Comparison of ENCODE assay signal across 14 cellular contexts in genomic region chr14:65304963-65305362, GRCh38.
DNase-seq lines count a peak whose midpoint lies in the region; ATAC-seq and TF ChIP-seq lines count a peak whose summit lies in the region.
"Had no signal": no experiment of that assay in that cellular context is flagged by ENCODE, and none has a peak within 500 bp of the region (broad histone marks: within the 10 kb centered on the region; RNA-seq: fewer than 3 reads in every experiment).

No MANE protein-coding gene starts in this region.

- TF ChIP-seq POLR2A in sigmoid colon (IDR thresholded peaks at IDR 0.05), result no peak

- H3K36me3 ChIP-seq in CD8-positive, alpha-beta T cell (ENCODE audit: insufficient read depth, low read length), result no peaks in the 10 kb centered on the region
- H3K36me3 ChIP-seq in SU-DHL-6 (ENCODE audit: low read length), result no peaks in the 10 kb centered on the region
- no peaks in the 10 kb centered on the region for H3K36me3 ChIP-seq in mesenchymal stem cell (ENCODE audit: control insufficient read depth in 1 of 2, insufficient read depth in 2 of 2, low read depth in 1 of 2, low read length in 2 of 2)
- no peaks in the 10 kb centered on the region for H3K36me3 ChIP-seq in sigmoid colon

- POLR2A ChIA-PET in CD8-positive, alpha-beta T cell (lab: Charles Lee), result no interaction called here

- H3K79me1 ChIP-seq in mesenchymal stem cell (replicated peaks; ENCODE audit: low read length, poor library complexity, severe bottlenecking), result no peaks in the 10 kb centered on the region

- no peak for TF ChIP-seq CTCF in CD8-positive, alpha-beta T cell (IDR thresholded peaks at IDR 0.05)
- TF ChIP-seq CTCF in GM12865 (IDR thresholded peaks at IDR 0.05; ENCODE audit: insufficient read depth, low read depth, low read length, missing control alignments) (no peak), SU-DHL-6 (IDR thresholded peaks at IDR 0.05; ENCODE audit: insufficient read depth, low read length, poor library complexity, severe bottlenecking) (no peak), sigmoid colon (IDR thresholded peaks at IDR 0.05) (no peak)

- no peak overlapping the region for H3K27ac ChIP-seq in CD8-positive, alpha-beta T cell (ENCODE audit: low read depth, low read length)
- H3K27ac ChIP-seq in SU-DHL-6 (ENCODE audit: low read depth, low read length) (peak overlapping the region; percentile 86), mesenchymal stem cell (ENCODE audit: low read length, poor library complexity, severe bottlenecking) (no peak overlapping the region), sigmoid colon (no peak overlapping the region)

- no peak overlapping the region for H2BK5ac ChIP-seq in mesenchymal stem cell (ENCODE audit: low read depth, low read length, poor library complexity, severe bottlenecking)

- DNase-seq in CD8-positive, alpha-beta T cell, result no peak
- DNase-seq in GM12865 (ENCODE audit: low read depth) (peak; percentile 50), mesenchymal stem cell (no peak), NCI-H187 treated with DMSO at 0.1 percent for 48 hours (lab: John Stamatoyannopoulos, UW) (no peak), sigmoid colon (no peak)
- DNase-seq: aorta; cortex of kidney; left cardiac atrium; NCI-H1417 treated with DMSO at 0.1 percent for 48 hours; stimulated activated CD4-positive, alpha-beta T cell treated with anti-CD3 and anti-CD28 coated beads, Interleukin-2, amount 100 ng/mL, for 24 hours had no signal

- H3K4me3 Mint-ChIP-seq in CD8-positive, alpha-beta T cell, result no peak overlapping the region
- H3K4me3 Mint-ChIP-seq: CD14-positive monocyte had no signal

- no peaks in the 10 kb centered on the region for H3K36me3 Mint-ChIP-seq in CD8-positive, alpha-beta T cell
- H3K36me3 Mint-ChIP-seq: CD14-positive monocyte had no signal

- no peak for TF ChIP-seq EP300 in sigmoid colon (IDR thresholded peaks at IDR 0.05)

- peak overlapping the region; percentile 47 for H3K27ac Mint-ChIP-seq in CD8-positive, alpha-beta T cell

- no peaks in the 10 kb centered on the region for H3K79me2 ChIP-seq in SU-DHL-6 (ENCODE audit: insufficient read depth, low read length)

- H3K23ac ChIP-seq in mesenchymal stem cell (ENCODE audit: low read length in 2 of 2), result no peak overlapping the region

- no peaks in the 10 kb centered on the region for H4K20me1 ChIP-seq in SU-DHL-6 (ENCODE audit: low read depth, low read length)

- H3F3A ChIP-seq in SU-DHL-6 (ENCODE audit: insufficient read depth), result peaks cover 44% of the 10 kb centered on the region

- no peak for ATAC-seq in CD8-positive, alpha-beta T cell
- no peak for ATAC-seq in GM19455 (IDR thresholded peaks at IDR 0.05; ENCODE audit: unreplicated experiment)
- ATAC-seq: left cardiac atrium, Panc1 had no signal

- 94% methylated on average over 2 of the region's 2 CpGs for WGBS in mesenchymal stem cell
- WGBS in sigmoid colon, 2 donors, result 85 to 96% methylated on average over 2 of the region's 2 CpGs

- H3K9me3 ChIP-seq in CD8-positive, alpha-beta T cell (ENCODE audit: low read length), result no peaks in the 10 kb centered on the region
- no peaks in the 10 kb centered on the region for H3K9me3 ChIP-seq in SU-DHL-6 (ENCODE audit: insufficient read depth, low read length)
- H3K9me3 ChIP-seq in mesenchymal stem cell (ENCODE audit: control insufficient read depth, low read length), result no peaks in the 10 kb centered on the region
- H3K9me3 ChIP-seq in sigmoid colon, result no peaks in the 10 kb centered on the region

- CTCF ChIA-PET in CD8-positive, alpha-beta T cell (lab: Charles Lee), result interaction anchor here (0.9 to 1.0 kb wide), 2 partner anchors 16 to 18 kb away, joined by 3 read pairs; no protein-coding TSS in a partner anchor

- H3K4ac ChIP-seq in mesenchymal stem cell (ENCODE audit: low read depth in 1 of 2, low read length in 2 of 2), result no peak overlapping the region

- no peak overlapping the region for H2AFZ ChIP-seq in SU-DHL-6 (ENCODE audit: low read depth, low read length, severe bottlenecking)
- H2AFZ ChIP-seq in mesenchymal stem cell (ENCODE audit: low read depth, low read length), result no peak overlapping the region

- no peak overlapping the region for H2BK12ac ChIP-seq in mesenchymal stem cell (ENCODE audit: low read length in 2 of 2)

- intact Hi-C loops in CD8-positive, alpha-beta T cell (cut with DNase I, micrococcal nuclease), result no loop called here
- intact Hi-C loops in sigmoid colon (cut with DNase I), result no loop called here

- peaks cover 30% of the 10 kb centered on the region for H3K4me1 ChIP-seq in CD8-positive, alpha-beta T cell (ENCODE audit: insufficient read depth, low read length)
- H3K4me1 ChIP-seq in mesenchymal stem cell (ENCODE audit: control insufficient read depth, insufficient read depth, low read depth, low read length) (peaks cover 1% of the 10 kb centered on the region), sigmoid colon (no peaks in the 10 kb centered on the region)

- H3K9ac ChIP-seq in SU-DHL-6 (ENCODE audit: low read length) (peak overlapping the region; percentile 52), mesenchymal stem cell (ENCODE audit: low read length) (no peak overlapping the region)

- no peaks in the 10 kb centered on the region for H3K9me2 ChIP-seq in SU-DHL-6 (replicated peaks; ENCODE audit: insufficient read depth, low read length)

- H3K27me3 Mint-ChIP-seq in CD8-positive, alpha-beta T cell (ENCODE audit: low read depth), result no peaks in the 10 kb centered on the region

- no peak overlapping the region for H3K14ac ChIP-seq in mesenchymal stem cell (ENCODE audit: low read length in 2 of 2)

- no peak overlapping the region for H2AK5ac ChIP-seq in mesenchymal stem cell (ENCODE audit: low read length, severe bottlenecking)

- no peak overlapping the region for H4K91ac ChIP-seq in mesenchymal stem cell (ENCODE audit: low read length)

- H3K4me3 ChIP-seq in CD8-positive, alpha-beta T cell (ENCODE audit: low read depth, low read length), result no peak overlapping the region
- H3K4me3 ChIP-seq in GM12865 (ENCODE audit: low read depth, low read length) (peak overlapping the region; percentile 25; the same call in 1 of the 2 replicates), SU-DHL-6 (ENCODE audit: insufficient read depth, low read length, poor library complexity, severe bottlenecking) (no peak overlapping the region), mesenchymal stem cell (ENCODE audit: insufficient read depth in 1 of 2, low read depth in 1 of 2, low read length in 2 of 2) (no peak overlapping the region), sigmoid colon (no peak overlapping the region)

- no peaks in the 10 kb centered on the region for H3K27me3 ChIP-seq in CD8-positive, alpha-beta T cell (ENCODE audit: insufficient read depth, low read length)
- H3K27me3 ChIP-seq in SU-DHL-6 (ENCODE audit: low read length) (no peaks in the 10 kb centered on the region), mesenchymal stem cell (ENCODE audit: control insufficient read depth in 1 of 2, insufficient read depth in 1 of 2, low read length in 2 of 2) (no peaks in the 10 kb centered on the region), sigmoid colon (peaks cover 0 to 3% (median 0%) of the 10 kb centered on the region in 3 donors)

- H3K9me3 Mint-ChIP-seq in CD8-positive, alpha-beta T cell, result no peaks in the 10 kb centered on the region
- H3K9me3 Mint-ChIP-seq: CD14-positive monocyte had no signal

- no peak overlapping the region for H2BK120ac ChIP-seq in mesenchymal stem cell (ENCODE audit: low read depth, low read length)

- H3K4me2 ChIP-seq in SU-DHL-6 (ENCODE audit: low read depth, low read length, poor library complexity, severe bottlenecking) (peak overlapping the region; percentile 72), mesenchymal stem cell (ENCODE audit: low read length, poor library complexity, severe bottlenecking) (no peak overlapping the region)

- H3K4me1 Mint-ChIP-seq in CD8-positive, alpha-beta T cell (ENCODE audit: low read depth), result peaks cover 52% of the 10 kb centered on the region

- no peak overlapping the region for H3K18ac ChIP-seq in mesenchymal stem cell (ENCODE audit: low read depth in 1 of 2, low read length in 2 of 2)

- peak overlapping the region; percentile 29 for H2BK15ac ChIP-seq in mesenchymal stem cell (ENCODE audit: low read depth, poor library complexity, severe bottlenecking)

- H4K8ac ChIP-seq in mesenchymal stem cell (ENCODE audit: low read length), result no peak overlapping the region
